Comparison of ENCODE assay signal across 22 cellular contexts in the genomic region with DNA sequence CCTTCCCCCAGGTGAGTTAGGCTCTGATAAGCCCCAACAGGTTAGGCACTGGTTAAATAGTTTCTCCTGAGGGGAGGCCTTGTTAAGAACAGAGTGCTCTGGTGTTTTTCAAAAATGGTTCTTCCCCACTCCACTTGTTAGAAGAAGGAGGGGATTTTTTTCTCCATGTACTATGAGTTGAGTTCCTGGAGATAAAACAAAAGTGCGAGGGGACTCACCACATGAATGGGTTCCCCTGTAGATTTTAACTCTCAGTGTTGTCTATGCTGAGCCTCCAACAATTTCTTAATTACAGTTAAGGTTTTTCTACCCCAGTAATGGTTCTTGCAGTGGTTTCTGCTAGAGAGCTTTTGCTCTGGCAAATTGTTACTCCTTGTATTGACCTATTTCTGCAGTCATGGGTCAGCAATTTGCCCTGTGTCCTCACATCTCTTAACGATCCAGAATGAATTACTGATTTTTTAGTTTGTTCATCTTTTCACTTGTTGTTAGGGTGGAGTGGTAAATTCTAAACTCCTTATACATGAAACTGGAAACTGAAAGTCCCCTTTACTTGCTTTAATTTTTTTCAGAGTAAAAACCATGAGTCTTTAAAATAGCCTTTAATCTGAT. TPM values are rescaled to one million over a fixed set of nuclear protein-coding genes. Genes with fewer than 3 reads are reported as not detected.
A peak's percentile ranks its signal among the peaks of the same experiment; 100 is the strongest.
DNase-seq lines count a peak whose midpoint lies in the region; ATAC-seq and TF ChIP-seq lines count a peak whose summit lies in the region.
"Had no signal": no experiment of that assay in that cellular context is flagged by ENCODE, and none has a peak within 500 bp of the region (broad histone marks: within the 10 kb centered on the region; RNA-seq: fewer than 3 reads in every experiment).

No MANE protein-coding gene starts in this region.

- DNase-seq in T-helper 1 cell (no peak), GM06990 (ENCODE audit: extremely low read depth, insufficient read length) (peak; percentile 18), foreskin fibroblast (peak; percentile 3 to 6), midbrain (lab: John Stamatoyannopoulos, UW) (no peak), aorta (no peak)
- DNase-seq: activated CD4-positive, alpha-beta memory T cell treated with anti-CD3 and anti-CD28 coated beads, Interleukin-2, amount 10 ng/mL, durations not matched to agents 7 days and 5 days; AML-193; cortex of kidney; DMS79 treated with DMSO at 0.1 percent for 48 hours; GOT3; Karpas-422; left ventricle myocardium inferior; NCI-H1105; NCI-H2081 treated with DMSO at 0.1 percent for 48 hours; Peyer's patch; stimulated activated CD4-positive, alpha-beta T cell treated with anti-CD3 and anti-CD28 coated beads, Interleukin-12 subunit alpha, Interleukin-12 subunit beta, amount 100 ng/mL, for 4 hours; uterus; WERI-Rb-1 had no signal

- TF ChIP-seq CTCF in GM06990 (IDR thresholded peaks at IDR 0.05; ENCODE audit: insufficient read depth, low read length, poor library complexity, severe bottlenecking), result no peak
- TF ChIP-seq CTCF in foreskin fibroblast (IDR thresholded peaks at IDR 0.05; ENCODE audit: low read depth, low read length), result no peak

- peak overlapping the region; percentile 5 for H3K27ac Mint-ChIP-seq in T-helper 1 cell treated with Interleukin-12 subunit alpha and Interleukin-12 subunit beta and Interleukin-4 antibody, amounts not matched to agents 30 μg/mL and 1 μg/mL, for 36 hours
- H3K27ac Mint-ChIP-seq: activated CD4-positive, alpha-beta memory T cell treated with anti-CD3 and anti-CD28 coated beads, Interleukin-2, amount 10 ng/mL, durations not matched to agents 7 days and 5 days had no signal

- ATAC-seq in HG03432 (IDR thresholded peaks at IDR 0.05; ENCODE audit: unreplicated experiment) (peak; percentile 42), HG03565 (IDR thresholded peaks at IDR 0.05; ENCODE audit: unreplicated experiment) (no peak), aorta (ENCODE audit: low FRiP score) (no peak)

- no peak overlapping the region for H3K4me3 Mint-ChIP-seq in T-helper 1 cell treated with Interleukin-12 subunit alpha and Interleukin-12 subunit beta and Interleukin-4 antibody, amounts not matched to agents 30 μg/mL and 1 μg/mL, for 36 hours
- H3K4me3 Mint-ChIP-seq: activated CD4-positive, alpha-beta memory T cell treated with anti-CD3 and anti-CD28 coated beads, Interleukin-2, amount 10 ng/mL, durations not matched to agents 7 days and 5 days had no signal

- H3K4me1 ChIP-seq in aorta (ENCODE audit: control insufficient read depth in 1 of 2, insufficient read depth in 2 of 2, low read length in 2 of 2), result peaks cover 0 to 2% of the 10 kb centered on the region in 2 donors
- H3K4me1 ChIP-seq: Peyer's patch, uterus had no signal

- H3K9me3 ChIP-seq in aorta (ENCODE audit: control insufficient read depth, low read length), result no peaks in the 10 kb centered on the region
- H3K9me3 ChIP-seq: Peyer's patch, uterus had no signal

- no peaks in the 10 kb centered on the region for H3K27me3 Mint-ChIP-seq in T-helper 1 cell treated with Interleukin-12 subunit alpha and Interleukin-12 subunit beta and Interleukin-4 antibody, amounts not matched to agents 30 μg/mL and 1 μg/mL, for 36 hours (ENCODE audit: low read depth)
- H3K27me3 Mint-ChIP-seq: activated CD4-positive, alpha-beta memory T cell treated with anti-CD3 and anti-CD28 coated beads, Interleukin-2, amount 10 ng/mL, durations not matched to agents 7 days and 5 days had no signal

- intact Hi-C loops in aorta (cut with DNase I), result no loop called here

- peaks cover 27% of the 10 kb centered on the region for H3K4me1 Mint-ChIP-seq in T-helper 1 cell treated with Interleukin-12 subunit alpha and Interleukin-12 subunit beta and Interleukin-4 antibody, amounts not matched to agents 30 μg/mL and 1 μg/mL, for 36 hours (ENCODE audit: low read depth)

- H3K9me3 Mint-ChIP-seq in T-helper 1 cell treated with Interleukin-12 subunit alpha and Interleukin-12 subunit beta and Interleukin-4 antibody, amounts not matched to agents 30 μg/mL and 1 μg/mL, for 36 hours, result peaks cover 4% of the 10 kb centered on the region

- H3K27ac ChIP-seq in aorta (ENCODE audit: low read depth in 1 of 2, low read length in 2 of 2), result no peak overlapping the region
- H3K27ac ChIP-seq: 22Rv1, left ventricle myocardium inferior, Peyer's patch, WERI-Rb-1 had no signal

- H3K36me3 ChIP-seq in GM06990 (ENCODE audit: control insufficient read depth, insufficient read depth, low read length) (no peaks in the 10 kb centered on the region), aorta (ENCODE audit: control insufficient read depth in 1 of 2, insufficient read depth in 2 of 2, low read length in 1 of 2) (no peaks in the 10 kb centered on the region)
- H3K36me3 ChIP-seq: left ventricle myocardium inferior, Peyer's patch, uterus had no signal

- 72 to 80% methylated on average over 2 of the region's 2 CpGs for WGBS in aorta, 2 donors

- H3K27me3 ChIP-seq in GM06990 (replicated peaks; ENCODE audit: control insufficient read depth, insufficient read depth, low read length), result no peaks in the 10 kb centered on the region
- no peaks in the 10 kb centered on the region for H3K27me3 ChIP-seq in aorta (ENCODE audit: control insufficient read depth in 1 of 2, insufficient read depth in 2 of 2, low read length in 1 of 2)
- H3K27me3 ChIP-seq: Peyer's patch, uterus had no signal

- H3K4me3 ChIP-seq in GM06990 (replicated peaks; ENCODE audit: low read depth, low read length) (no peak overlapping the region), foreskin fibroblast (ENCODE audit: low read depth in 1 of 2, low read length in 2 of 2) (no peak overlapping the region), aorta (ENCODE audit: low read length in 2 of 2) (no peak overlapping the region)
- H3K4me3 ChIP-seq: left ventricle myocardium inferior, Peyer's patch, uterus had no signal

- peaks cover 4% of the 10 kb centered on the region for H3K36me3 Mint-ChIP-seq in T-helper 1 cell treated with Interleukin-12 subunit alpha and Interleukin-12 subunit beta and Interleukin-4 antibody, amounts not matched to agents 30 μg/mL and 1 μg/mL, for 36 hours (ENCODE audit: low read depth)

RNA-seq across cellular contexts. Expression of a gene that starts 44.4 kb away (rescaled TPM):
- total RNA-seq in aorta, result 10 to 100 TPM; 40.9 to 48.1 TPM
- polyA plus RNA-seq in aorta, result 10 to 100 TPM in 1 of 2 donors, 1 to 10 TPM in 1; 6.0 to 15.9 TPM

Comparison
In these comparisons a context has a peak if more than half of its experiments do, and no peak if none do; other contexts are left out.
1. DNase-seq: peak in GM06990 (single experiment) and foreskin fibroblast (2 of 2); none in T-helper 1 cell (0 of 5), midbrain (single experiment) and aorta (0 of 2).